9 cellular contexts compared by ENCODE assay signal in genomic region chr2:228624708-228625107, GRCh38.
"Had no signal": no experiment of that assay in that cellular context is flagged by ENCODE, and none has a peak within 500 bp of the region (broad histone marks: within the 10 kb centered on the region; RNA-seq: fewer than 3 reads in every experiment).

No MANE protein-coding gene starts in this region.

- H3K4me3 ChIP-seq: GM23248, HAP-1, K562 had no signal

- H3K9ac ChIP-seq: GM23248 had no signal

- H3K27ac ChIP-seq: GM23248 had no signal

- H3K9me3 ChIP-seq: HAP-1 had no signal

- H3K36me3 ChIP-seq: HAP-1 had no signal

- DNase-seq: GM23248, GOT3, H7, HFFc6, IMR-90, KG1 had no signal

- H2AFZ ChIP-seq: GM23248 had no signal

- ATAC-seq: HCT116, K562 had no signal

- H3K4me1 ChIP-seq: HAP-1 had no signal
